Comparison of ENCODE assay signal across 8 cellular contexts in genomic region chr22:44685384-44686056, GRCh38. TPM values are rescaled to one million over a fixed set of nuclear protein-coding genes. Genes with fewer than 3 reads are reported as not detected.
DNase-seq lines count a peak whose midpoint lies in the region; ATAC-seq and TF ChIP-seq lines count a peak whose summit lies in the region.

No MANE protein-coding gene starts in this region.

- H3K4me1 ChIP-seq in sigmoid colon: peaks cover 0 to 11% (median 7%) of the 10 kb centered on the region in 4 donors

- intact Hi-C loops in sigmoid colon (cut with DNase I): no loop called here

- no peaks in the 10 kb centered on the region for H3K36me3 ChIP-seq in sigmoid colon

- no peaks in the 10 kb centered on the region for H3K9me3 ChIP-seq in sigmoid colon

- H3K27me3 ChIP-seq in sigmoid colon: no peaks in the 10 kb centered on the region

- ATAC-seq in HG02798 (IDR thresholded peaks at IDR 0.05; ENCODE audit: poor library complexity, unreplicated experiment): peak; percentile 51

- TF ChIP-seq CTCF in sigmoid colon (IDR thresholded peaks at IDR 0.05): no peak

- TF ChIP-seq POLR2A in sigmoid colon (IDR thresholded peaks at IDR 0.05): no peak

- no peak for TF ChIP-seq EP300 in sigmoid colon (IDR thresholded peaks at IDR 0.05)

- WGBS in sigmoid colon, 2 donors: 32 to 53% methylated on average over 11 of the region's 11 CpGs

- no peak overlapping the region for H3K4me3 ChIP-seq in sigmoid colon

- H3K27ac ChIP-seq in sigmoid colon: no peak overlapping the region

- peak; percentile 81 for DNase-seq in GDM1 (lab: John Stamatoyannopoulos, UW)
- DNase-seq in SHP77 treated with DMSO at 0.1 percent for 48 hours (lab: John Stamatoyannopoulos, UW): peak; percentile 11
- DNase-seq in activated gamma-delta T cell treated with anti-CD3 and anti-CD28 coated beads, Interleukin-2, amount 50 U/mL, for 16 hours (ENCODE audit: low read depth): peak; percentile 69
- DNase-seq in iPS-NIHi11 (ENCODE audit: low spot score): peak; percentile 55
- DNase-seq in stimulated activated CD8-positive, alpha-beta memory T cell treated with anti-CD3 and anti-CD28 coated beads, Interleukin-15, amount 100 ng/mL, for 4 hours (ENCODE audit: low read depth in 2 of 2): peak; percentile 73 to 83
- no peak for DNase-seq in sigmoid colon
- no peak for DNase-seq in NCI-H1930 (lab: John Stamatoyannopoulos, UW)

RNA-seq across cellular contexts. Expression of gene PRR5, which starts 16.5 kb away (rescaled TPM):
- total RNA-seq in sigmoid colon: 10 to 100 TPM in 2 of 4 donors, 1 to 10 TPM in 2; 7.9 to 13.6 (median 10.6) TPM
- polyA plus RNA-seq in sigmoid colon: 10 to 100 TPM; 12.7 to 35.6 (median 13.2) TPM

Comparison
In these comparisons a context has a peak if more than half of its experiments do, and no peak if none do; other contexts are left out.
1. DNase-seq: peak in GDM1 (single experiment), SHP77 treated with DMSO at 0.1 percent for 48 hours (single experiment), activated gamma-delta T cell treated with anti-CD3 and anti-CD28 coated beads, Interleukin-2, amount 50 U/mL, for 16 hours (single experiment), iPS-NIHi11 (single experiment) and stimulated activated CD8-positive, alpha-beta memory T cell treated with anti-CD3 and anti-CD28 coated beads, Interleukin-15, amount 100 ng/mL, for 4 hours (2 of 2); none in sigmoid colon (single experiment) and NCI-H1930 (0 of 2).